ENCODE assay signal across 1 cellular context in the genomic region with DNA sequence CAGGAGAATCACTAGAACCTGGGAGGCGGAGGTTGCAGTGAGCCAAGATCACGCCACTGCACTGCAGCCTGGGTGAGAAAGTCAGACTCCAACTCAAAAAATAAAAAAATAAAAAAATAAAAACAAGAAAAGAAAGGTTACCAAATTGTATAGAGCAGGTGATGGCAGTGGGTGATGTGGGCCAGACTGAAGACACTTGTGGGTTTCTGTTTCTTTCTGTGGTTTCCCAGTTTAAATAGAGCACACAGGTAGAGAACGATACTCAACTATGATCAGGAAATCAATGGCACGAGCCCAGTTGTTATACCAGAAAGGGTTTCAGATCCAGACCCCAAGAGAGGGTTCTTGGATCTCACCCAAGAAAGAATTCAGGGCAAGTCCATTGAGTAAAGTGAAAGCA.
TF ChIP-seq lines count a peak whose summit lies in the region.

No MANE protein-coding gene starts in this region.

TF ChIP-seq in SK-N-SH, 30 proteins besides CTCF, POLR2A, EP300 and RAD21 (continued from another document):
- TF ChIP-seq, protein P1, sequence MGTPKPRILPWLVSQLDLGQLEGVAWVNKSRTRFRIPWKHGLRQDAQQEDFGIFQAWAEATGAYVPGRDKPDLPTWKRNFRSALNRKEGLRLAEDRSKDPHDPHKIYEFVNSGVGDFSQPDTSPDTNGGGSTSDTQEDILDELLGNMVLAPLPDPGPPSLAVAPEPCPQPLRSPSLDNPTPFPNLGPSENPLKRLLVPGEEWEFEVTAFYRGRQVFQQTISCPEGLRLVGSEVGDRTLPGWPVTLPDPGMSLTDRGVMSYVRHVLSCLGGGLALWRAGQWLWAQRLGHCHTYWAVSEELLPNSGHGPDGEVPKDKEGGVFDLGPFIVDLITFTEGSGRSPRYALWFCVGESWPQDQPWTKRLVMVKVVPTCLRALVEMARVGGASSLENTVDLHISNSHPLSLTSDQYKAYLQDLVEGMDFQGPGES (IDR thresholded peaks at IDR 0.05; ENCODE audit: low read depth, low read length): no peak
